Comparison of ENCODE assay signal across 1 cellular context in the genomic region with DNA sequence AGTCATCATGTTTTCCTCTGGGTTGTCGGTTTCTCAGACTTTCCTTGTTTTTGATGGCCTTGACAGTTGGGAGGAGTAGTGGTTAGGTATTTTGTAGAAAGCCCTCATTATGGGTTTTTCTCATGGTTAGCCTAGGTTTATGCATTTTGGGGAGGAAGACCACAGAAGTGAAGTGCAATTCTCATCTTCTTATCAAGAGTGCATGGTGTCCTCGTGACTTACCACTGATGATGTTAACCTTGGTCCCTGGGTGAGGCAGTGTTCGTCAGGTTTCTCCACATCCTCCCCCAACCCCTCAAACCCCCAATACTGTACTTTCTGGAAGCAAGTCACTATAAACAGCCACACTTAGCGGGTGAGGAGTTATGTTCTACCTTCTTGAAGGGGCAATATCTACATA.
TF ChIP-seq lines count a peak whose summit lies in the region.

No MANE protein-coding gene starts in this region.

TF ChIP-seq in endothelial cell of umbilical vein, 7 proteins besides CTCF, POLR2A, EP300 and RAD21:
- TF ChIP-seq EZH2 (IDR thresholded peaks at IDR 0.05; ENCODE audit: borderline replicate concordance, low read depth, low read length, severe bottlenecking) (no peak), GATA2 (IDR thresholded peaks at IDR 0.05; ENCODE audit: insufficient read depth, insufficient read length, low read depth, low read length) (no peak), JUN (IDR thresholded peaks at IDR 0.05; ENCODE audit: borderline replicate concordance, insufficient read depth, insufficient read length, low read depth) (no peak), MYC (IDR thresholded peaks at IDR 0.05; ENCODE audit: low read depth, low read length) (no peak), POLR2AphosphoS5 (IDR thresholded peaks at IDR 0.05; ENCODE audit: insufficient read depth, low read depth, low read length) (no peak), FOS (IDR thresholded peaks at IDR 0.05; ENCODE audit: borderline replicate concordance, insufficient read depth, low read length) (no peak)
- TF ChIP-seq, protein P1, sequence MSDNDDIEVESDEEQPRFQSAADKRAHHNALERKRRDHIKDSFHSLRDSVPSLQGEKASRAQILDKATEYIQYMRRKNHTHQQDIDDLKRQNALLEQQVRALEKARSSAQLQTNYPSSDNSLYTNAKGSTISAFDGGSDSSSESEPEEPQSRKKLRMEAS (IDR thresholded peaks at IDR 0.05; ENCODE audit: insufficient read depth, insufficient read length) = no peak
